38 cellular contexts compared by ENCODE assay signal in the genomic region with DNA sequence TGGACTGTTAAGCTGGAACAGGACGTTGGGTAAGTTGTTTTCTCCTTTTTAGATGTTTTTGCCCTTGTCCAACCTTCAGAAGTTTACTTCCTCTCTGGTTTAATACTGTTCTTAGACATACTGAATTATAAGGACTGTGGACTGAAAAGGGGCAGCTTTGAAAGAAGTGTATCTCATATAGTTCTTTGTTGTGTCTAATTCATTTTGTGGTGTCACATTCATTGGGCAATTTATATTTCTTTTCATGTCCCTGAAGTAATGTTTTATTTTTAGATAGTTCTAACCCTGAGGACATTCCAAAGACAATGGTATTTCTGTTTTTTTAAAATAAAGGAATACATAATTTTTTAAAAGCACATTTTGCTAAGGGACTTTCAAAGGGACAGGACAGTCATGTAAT. TPM values are rescaled to one million over a fixed set of nuclear protein-coding genes. Genes with fewer than 3 reads are reported as not detected.
"Had no signal": no experiment of that assay in that cellular context is flagged by ENCODE, and none has a peak within 500 bp of the region (broad histone marks: within the 10 kb centered on the region; RNA-seq: fewer than 3 reads in every experiment).

No MANE protein-coding gene starts in this region.

- H3K9me3 Mint-ChIP-seq: activated naive CD4-positive, alpha-beta T cell treated with anti-CD3 and anti-CD28 coated beads for 36 hours; activated T-cell treated with anti-CD3 and anti-CD28 coated beads, Interleukin-2, amount 50 U/mL, for 4 hours; activated T-helper 1 cell treated with anti-CD3 and anti-CD28 coated beads, Interleukin-12 subunit alpha, Interleukin-12 subunit beta, Interleukin-2, Interleukin-4 antibody, amounts not matched to agents 30 ng/mL and 10 ng/mL and 1 ng/mL, durations not matched to agents 14 hours and 24 hours and 36 hours; brain; T-helper 1 cell treated with Interleukin-12 subunit alpha and Interleukin-12 subunit beta and Interleukin-4 antibody, amounts not matched to agents 30 μg/mL and 1 μg/mL, for 36 hours; T-helper 2 cell treated with Interferon-gamma antibody and Interleukin-4, amounts not matched to agents 5 μg/mL and 100 μg/mL, for 36 hours had no signal

- H3K27ac Mint-ChIP-seq: activated CD4-positive, alpha-beta memory T cell treated with anti-CD3 and anti-CD28 coated beads for 36 hours; activated CD4-positive, alpha-beta T cell treated with anti-CD3 and anti-CD28 coated beads for 36 hours; activated CD8-positive, alpha-beta T cell treated with anti-CD3 and anti-CD28 coated beads for 36 hours; activated naive CD4-positive, alpha-beta T cell treated with anti-CD3 and anti-CD28 coated beads for 36 hours; activated naive CD4-positive, alpha-beta T cell treated with anti-CD3 and anti-CD28 coated beads, Interleukin-2, amount 50 U/mL, for 72 hours; activated naive CD8-positive, alpha-beta T cell treated with anti-CD3 and anti-CD28 coated beads for 36 hours; activated T-cell treated with anti-CD3 and anti-CD28 coated beads, Interleukin-2, amount 50 U/mL, for 72 hours; activated T-helper 1 cell treated with anti-CD3 and anti-CD28 coated beads, Interleukin-12 subunit alpha, Interleukin-12 subunit beta, Interleukin-2, Interleukin-4 antibody, amounts not matched to agents 30 ng/mL and 10 ng/mL and 1 ng/mL, durations not matched to agents 14 hours and 24 hours and 36 hours; activated T-helper 17 cell treated with anti-CD3 and anti-CD28 coated beads, Interleukin-2, amount 50 U/mL, for 72 hours; brain; T-helper 1 cell treated with Interleukin-12 subunit alpha and Interleukin-12 subunit beta and Interleukin-4 antibody, amounts not matched to agents 30 μg/mL and 1 μg/mL, for 36 hours; T-helper 2 cell treated with Interferon-gamma antibody and Interleukin-4, amounts not matched to agents 5 μg/mL and 100 μg/mL, for 36 hours had no signal

- H3K27me3 Mint-ChIP-seq: central memory CD8-positive, alpha-beta T cell had no signal

- H3K27ac ChIP-seq: ascending aorta, cardiac muscle cell, VCaP had no signal

- H3K27me3 ChIP-seq: ascending aorta, cardiac muscle cell had no signal

- H3K4me3 Mint-ChIP-seq: activated CD4-positive, alpha-beta memory T cell treated with anti-CD3 and anti-CD28 coated beads for 36 hours; activated CD4-positive, alpha-beta T cell treated with anti-CD3 and anti-CD28 coated beads for 36 hours; activated CD8-positive, alpha-beta T cell treated with anti-CD3 and anti-CD28 coated beads for 36 hours; activated naive CD4-positive, alpha-beta T cell treated with anti-CD3 and anti-CD28 coated beads for 36 hours; activated naive CD8-positive, alpha-beta T cell treated with anti-CD3 and anti-CD28 coated beads for 36 hours; activated T-cell treated with anti-CD3 and anti-CD28 coated beads, Interleukin-2, amount 50 U/mL, for 4 hours; activated T-cell treated with anti-CD3 and anti-CD28 coated beads, Interleukin-2, amount 50 U/mL, for 72 hours; activated T-helper 1 cell treated with anti-CD3 and anti-CD28 coated beads, Interleukin-12 subunit alpha, Interleukin-12 subunit beta, Interleukin-2, Interleukin-4 antibody, amounts not matched to agents 30 ng/mL and 10 ng/mL and 1 ng/mL, durations not matched to agents 14 hours and 24 hours and 36 hours; activated T-helper 17 cell treated with anti-CD3 and anti-CD28 coated beads, Interleukin-2, amount 50 U/mL, for 72 hours; brain; central memory CD8-positive, alpha-beta T cell; T-helper 1 cell treated with Interleukin-12 subunit alpha and Interleukin-12 subunit beta and Interleukin-4 antibody, amounts not matched to agents 30 μg/mL and 1 μg/mL, for 36 hours; T-helper 2 cell treated with Interferon-gamma antibody and Interleukin-4, amounts not matched to agents 5 μg/mL and 100 μg/mL, for 36 hours had no signal

- DNase-seq: activated CD4-positive, alpha-beta memory T cell treated with anti-CD3 and anti-CD28 coated beads for 36 hours; activated CD4-positive, alpha-beta T cell treated with anti-CD3 and anti-CD28 coated beads for 1 hour; activated CD4-positive, alpha-beta T cell treated with anti-CD3 and anti-CD28 coated beads for 36 hours; activated CD4-positive, alpha-beta T cell treated with anti-CD3 and anti-CD28 coated beads for 48 hours; activated CD4-positive, alpha-beta T cell treated with anti-CD3 and anti-CD28 coated beads, Interleukin-2, amount 50 U/mL, for 1 hour; activated CD4-positive, alpha-beta T cell treated with anti-CD3 and anti-CD28 coated beads, Interleukin-2, amount 50 U/mL, for 4 hours; activated CD4-positive, CD25-positive, alpha-beta regulatory T cell; activated CD8-positive, alpha-beta memory T cell treated with anti-CD3 and anti-CD28 coated beads, Interleukin-2, amount 50 U/mL, for 4 hours; activated CD8-positive, alpha-beta T cell treated with anti-CD3 and anti-CD28 coated beads for 36 hours; activated effector memory CD4-positive, alpha-beta T cell treated with anti-CD3 and anti-CD28 coated beads, Interleukin-2, amount 50 U/mL, for 16 hours; activated gamma-delta T cell treated with Interleukin-2 at 50 U/mL for 16 hours; activated naive CD4-positive, alpha-beta T cell; activated naive CD4-positive, alpha-beta T cell treated with anti-CD3 and anti-CD28 coated beads for 36 hours; activated naive CD4-positive, alpha-beta T cell treated with anti-CD3 and anti-CD28 coated beads, Interleukin-2, amount 50 U/mL, for 16 hours; activated naive CD8-positive, alpha-beta T cell treated with anti-CD3 and anti-CD28 coated beads for 36 hours; activated T-cell treated with anti-CD3 and anti-CD28 coated beads for 4 hours; activated T-cell treated with anti-CD3 and anti-CD28 coated beads, Interleukin-2, amount 50 U/mL, for 1 hour; activated T-cell treated with anti-CD3 and anti-CD28 coated beads, Interleukin-2, amount 50 U/mL, for 4 hours; activated T-cell treated with anti-CD3 and anti-CD28 coated beads, Interleukin-2, amount 50 U/mL, for 72 hours; amygdala; anterior cingulate cortex; caudate nucleus; cerebellar nuclear complex; T-helper 1 cell; T-helper 2 cell; T-helper 9 cell had no signal

- H3K4me1 Mint-ChIP-seq: activated CD4-positive, alpha-beta T cell treated with anti-CD3 and anti-CD28 coated beads for 36 hours; activated naive CD8-positive, alpha-beta T cell treated with anti-CD3 and anti-CD28 coated beads for 36 hours; activated T-helper 17 cell treated with anti-CD3 and anti-CD28 coated beads, Interleukin-2, amount 50 U/mL, for 72 hours; brain; central memory CD8-positive, alpha-beta T cell had no signal

- H3K4me1 ChIP-seq: ascending aorta had no signal

- H3K36me3 ChIP-seq: ascending aorta, cardiac muscle cell had no signal

- H3K4me3 ChIP-seq: ascending aorta, cardiac muscle cell had no signal

- H3K36me3 Mint-ChIP-seq: activated CD4-positive, alpha-beta memory T cell treated with anti-CD3 and anti-CD28 coated beads for 36 hours; activated naive CD4-positive, alpha-beta T cell treated with anti-CD3 and anti-CD28 coated beads, Interleukin-2, amount 50 U/mL, for 72 hours; activated naive CD8-positive, alpha-beta T cell treated with anti-CD3 and anti-CD28 coated beads for 36 hours had no signal

- H3K9me3 ChIP-seq: ascending aorta had no signal

RNA-seq across cellular contexts. Expression of a gene that starts 45.2 kb away (rescaled TPM):
- total RNA-seq: activated CD4-positive, alpha-beta memory T cell treated with anti-CD3 and anti-CD28 coated beads for 36 hours; activated CD4-positive, alpha-beta T cell treated with anti-CD3 and anti-CD28 coated beads for 36 hours; activated CD8-positive, alpha-beta memory T cell treated with anti-CD3 and anti-CD28 coated beads for 36 hours; activated CD8-positive, alpha-beta T cell treated with anti-CD3 and anti-CD28 coated beads for 36 hours; activated naive CD4-positive, alpha-beta T cell treated with anti-CD3 and anti-CD28 coated beads for 36 hours; activated naive CD4-positive, alpha-beta T cell treated with anti-CD3 and anti-CD28 coated beads, Interleukin-2, amount 50 U/mL, for 72 hours; activated naive CD8-positive, alpha-beta T cell treated with anti-CD3 and anti-CD28 coated beads for 36 hours; activated T-cell treated with anti-CD3 and anti-CD28 coated beads, Interleukin-2, amount 50 U/mL, for 4 hours; activated T-helper 1 cell treated with anti-CD3 and anti-CD28 coated beads, Interleukin-12 subunit alpha, Interleukin-12 subunit beta, Interleukin-2, Interleukin-4 antibody, amounts not matched to agents 30 ng/mL and 10 ng/mL and 1 ng/mL, durations not matched to agents 14 hours and 24 hours and 36 hours; ascending aorta; bronchial epithelial cell had no signal
